15 cellular contexts compared by ENCODE assay signal in the genomic region with DNA sequence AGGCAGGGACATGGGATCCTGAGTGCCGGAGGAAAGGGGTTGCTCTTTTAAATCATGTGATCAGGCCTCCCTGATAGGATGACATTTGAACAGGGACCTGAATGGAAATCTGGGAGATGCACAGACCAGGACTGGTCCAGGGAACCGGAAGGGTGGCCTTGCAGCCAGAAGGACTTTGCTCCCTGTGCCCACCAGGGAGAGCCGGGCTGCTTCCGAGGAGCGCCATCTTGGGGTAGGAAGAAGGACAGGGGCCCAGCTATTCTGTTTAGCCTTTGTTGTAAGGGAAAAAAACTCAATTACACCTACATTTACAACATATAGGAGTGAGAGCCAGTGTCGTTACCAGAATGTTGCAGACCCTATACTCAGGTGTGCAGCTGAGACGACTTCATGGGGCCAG. TPM values are rescaled to one million over a fixed set of nuclear protein-coding genes. Genes with fewer than 3 reads are reported as not detected.
DNase-seq lines count a peak whose midpoint lies in the region; ATAC-seq and TF ChIP-seq lines count a peak whose summit lies in the region.
"Had no signal": no experiment of that assay in that cellular context is flagged by ENCODE, and none has a peak within 500 bp of the region (broad histone marks: within the 10 kb centered on the region; RNA-seq: fewer than 3 reads in every experiment).

No MANE protein-coding gene starts in this region.

- no peak overlapping the region for H3K4me3 ChIP-seq in H7 (ENCODE audit: insufficient read depth, low read depth, low read length)
- H3K4me3 ChIP-seq: left ventricle myocardium inferior had no signal

- ATAC-seq in GM19395 (IDR thresholded peaks at IDR 0.05; ENCODE audit: unreplicated experiment), result no peak
- no peak for ATAC-seq in GM18868 (IDR thresholded peaks at IDR 0.05; ENCODE audit: unreplicated experiment)
- ATAC-seq in GM18861 (IDR thresholded peaks at IDR 0.05; ENCODE audit: unreplicated experiment), result no peak
- ATAC-seq: naive thymus-derived CD4-positive, alpha-beta T cell had no signal

- no peaks in the 10 kb centered on the region for H3K27me3 ChIP-seq in H7 (ENCODE audit: control insufficient read depth, insufficient read depth, low read length)

- peak; percentile 23; the same call in 1 of the 2 replicates for TF ChIP-seq CTCF in 22Rv1 (IDR thresholded peaks at IDR 0.05)

- DNase-seq in H7, result peak; percentile 88
- peak; percentile 2 for DNase-seq in NCI-H82 treated with DMSO at 0.1 percent for 48 hours (lab: John Stamatoyannopoulos, UW; ENCODE audit: unreplicated experiment)
- DNase-seq in iPS DF 4.7 (ENCODE audit: extremely low read depth, low spot score), result peak; percentile 22
- no peak for DNase-seq in NCI-H1436 treated with DMSO at 0.1 percent for 48 hours (lab: John Stamatoyannopoulos, UW)
- DNase-seq: activated CD4-positive, alpha-beta T cell treated with anti-CD3 and anti-CD28 coated beads, Interleukin-2, amount 10 ng/mL, durations not matched to agents 24 days and 14 days; activated T-cell treated with anti-CD3 and anti-CD28 coated beads, Interleukin-2, amount 50 U/mL, for 24 hours; left ventricle myocardium inferior; MV-4-11; naive thymus-derived CD4-positive, alpha-beta T cell had no signal

- H3K36me3 ChIP-seq in H7 (replicated peaks; ENCODE audit: control insufficient read depth, insufficient read depth, low read length), result peaks cover 5% of the 10 kb centered on the region
- H3K36me3 ChIP-seq: left ventricle myocardium inferior had no signal

- no peak overlapping the region for H3K27ac ChIP-seq in 22Rv1
- H3K27ac ChIP-seq: epithelial cell of prostate, left ventricle myocardium inferior had no signal

RNA-seq across cellular contexts. Expression of gene KLHDC7A, which starts 5.5 kb away (rescaled TPM):
- total RNA-seq in H7 (2014; rRNA removed; shearing (Covaris generic)), result 11.2 and 17.8 TPM in 2 replicates
- total RNA-seq: activated CD4-positive, alpha-beta T cell treated with anti-CD3 and anti-CD28 coated beads, Interleukin-2, amount 10 ng/mL, durations not matched to agents 24 days and 14 days; left ventricle myocardium inferior; NCI-H460 had no signal
